In genomic region chr20:47224300-47224791, GRCh38 we compare ENCODE assay signal across 1 cellular context.
TF ChIP-seq lines count a peak whose summit lies in the region.

No MANE protein-coding gene starts in this region.

TF ChIP-seq in HepG2, 621 proteins besides CTCF, POLR2A, EP300 and RAD21 (continued from another document):
- TF ChIP-seq, protein P1, sequence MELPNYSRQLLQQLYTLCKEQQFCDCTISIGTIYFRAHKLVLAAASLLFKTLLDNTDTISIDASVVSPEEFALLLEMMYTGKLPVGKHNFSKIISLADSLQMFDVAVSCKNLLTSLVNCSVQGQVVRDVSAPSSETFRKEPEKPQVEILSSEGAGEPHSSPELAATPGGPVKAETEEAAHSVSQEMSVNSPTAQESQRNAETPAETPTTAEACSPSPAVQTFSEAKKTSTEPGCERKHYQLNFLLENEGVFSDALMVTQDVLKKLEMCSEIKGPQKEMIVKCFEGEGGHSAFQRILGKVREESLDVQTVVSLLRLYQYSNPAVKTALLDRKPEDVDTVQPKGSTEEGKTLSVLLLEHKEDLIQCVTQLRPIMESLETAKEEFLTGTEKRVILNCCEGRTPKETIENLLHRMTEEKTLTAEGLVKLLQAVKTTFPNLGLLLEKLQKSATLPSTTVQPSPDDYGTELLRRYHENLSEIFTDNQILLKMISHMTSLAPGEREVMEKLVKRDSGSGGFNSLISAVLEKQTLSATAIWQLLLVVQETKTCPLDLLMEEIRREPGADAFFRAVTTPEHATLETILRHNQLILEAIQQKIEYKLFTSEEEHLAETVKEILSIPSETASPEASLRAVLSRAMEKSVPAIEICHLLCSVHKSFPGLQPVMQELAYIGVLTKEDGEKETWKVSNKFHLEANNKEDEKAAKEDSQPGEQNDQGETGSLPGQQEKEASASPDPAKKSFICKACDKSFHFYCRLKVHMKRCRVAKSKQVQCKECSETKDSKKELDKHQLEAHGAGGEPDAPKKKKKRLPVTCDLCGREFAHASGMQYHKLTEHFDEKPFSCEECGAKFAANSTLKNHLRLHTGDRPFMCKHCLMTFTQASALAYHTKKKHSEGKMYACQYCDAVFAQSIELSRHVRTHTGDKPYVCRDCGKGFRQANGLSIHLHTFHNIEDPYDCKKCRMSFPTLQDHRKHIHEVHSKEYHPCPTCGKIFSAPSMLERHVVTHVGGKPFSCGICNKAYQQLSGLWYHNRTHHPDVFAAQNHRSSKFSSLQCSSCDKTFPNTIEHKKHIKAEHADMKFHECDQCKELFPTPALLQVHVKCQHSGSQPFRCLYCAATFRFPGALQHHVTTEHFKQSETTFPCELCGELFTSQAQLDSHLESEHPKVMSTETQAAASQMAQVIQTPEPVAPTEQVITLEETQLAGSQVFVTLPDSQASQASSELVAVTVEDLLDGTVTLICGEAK (IDR thresholded peaks at IDR 0.05), result no peak
- TF ChIP-seq, protein P1 (CRISPR knock-in tag; IDR thresholded peaks at IDR 0.05), result no peak
- no peak for TF ChIP-seq ZNF609 (CRISPR knock-in tag; IDR thresholded peaks at IDR 0.05; ENCODE audit: borderline replicate concordance)
- no peak for TF ChIP-seq EEA1 (CRISPR knock-in tag; IDR thresholded peaks at IDR 0.05; ENCODE audit: borderline replicate concordance)
- no peak for TF ChIP-seq RORA (CRISPR knock-in tag; IDR thresholded peaks at IDR 0.05)
- no peak for TF ChIP-seq THYN1 (CRISPR knock-in tag; IDR thresholded peaks at IDR 0.05; ENCODE audit: borderline replicate concordance, low read depth)
- no peak for TF ChIP-seq ZNF354B (CRISPR knock-in tag; IDR thresholded peaks at IDR 0.05)
- TF ChIP-seq SIN3B (IDR thresholded peaks at IDR 0.05; ENCODE audit: low read length), result no peak
- TF ChIP-seq IKZF1 (IDR thresholded peaks at IDR 0.05), result no peak
- TF ChIP-seq ZNF280B (CRISPR knock-in tag; IDR thresholded peaks at IDR 0.05; ENCODE audit: borderline replicate concordance), result peak; percentile 75; the same call in 1 of the 2 replicates
- no peak for TF ChIP-seq PHF8 (CRISPR knock-in tag; IDR thresholded peaks at IDR 0.05)
- TF ChIP-seq ZNF557 (CRISPR knock-in tag; IDR thresholded peaks at IDR 0.05), result no peak
- TF ChIP-seq TEAD3 (CRISPR knock-in tag; optimal IDR thresholded peaks at IDR 0.05; ENCODE audit: borderline replicate concordance), result peak; percentile 31
- TF ChIP-seq ZNF225 (CRISPR knock-in tag; IDR thresholded peaks at IDR 0.05), result peak; percentile 81; the same call in 1 of the 2 replicates
- no peak for TF ChIP-seq IKZF5 (CRISPR knock-in tag; IDR thresholded peaks at IDR 0.05)
- TF ChIP-seq MAFG (CRISPR knock-in tag; IDR thresholded peaks at IDR 0.05), result no peak
- TF ChIP-seq ZNF101 (CRISPR knock-in tag; IDR thresholded peaks at IDR 0.05; ENCODE audit: borderline replicate concordance, low read depth), result no peak
- no peak for TF ChIP-seq ELF1 (CRISPR knock-in tag; IDR thresholded peaks at IDR 0.05)
- no peak for TF ChIP-seq ZFP37 (CRISPR knock-in tag; IDR thresholded peaks at IDR 0.05; ENCODE audit: borderline replicate concordance)
